ENCODE assay signal across 13 cellular contexts in the genomic region with DNA sequence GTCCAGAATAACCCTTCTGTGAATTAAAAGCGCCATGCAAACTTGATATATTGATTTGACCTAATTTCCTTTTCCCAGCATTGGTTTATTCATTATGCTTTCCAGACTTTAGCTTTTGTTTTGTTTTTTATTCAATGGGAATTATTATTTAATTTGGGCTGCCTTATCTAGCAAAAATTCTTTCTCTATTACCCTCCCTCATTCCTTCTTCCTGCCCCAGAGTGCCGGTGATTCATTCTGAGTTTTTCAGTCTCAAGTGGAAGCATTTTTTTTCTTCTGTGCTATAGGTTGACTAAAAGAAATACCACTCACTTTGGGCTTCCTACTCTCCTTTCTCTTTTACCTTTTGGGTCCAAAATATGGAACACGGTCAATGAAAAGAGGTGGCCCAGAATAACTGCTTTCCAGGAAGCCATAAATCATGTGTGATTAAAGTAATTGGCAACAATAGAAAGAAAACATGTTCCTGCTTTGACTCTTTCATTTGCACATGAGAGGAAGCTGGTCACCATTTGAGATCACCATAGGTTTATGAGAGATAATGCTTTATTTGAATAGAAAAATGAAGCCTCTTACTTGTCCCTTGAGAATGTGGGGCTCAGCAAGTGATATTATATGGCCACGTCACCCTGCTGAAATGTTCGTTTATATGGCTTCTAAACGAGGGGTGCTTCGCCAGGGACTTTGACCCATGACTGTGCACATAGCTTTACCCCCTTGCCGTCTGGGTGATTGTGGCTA.
DNase-seq lines count a peak whose midpoint lies in the region; ATAC-seq lines count a peak whose summit lies in the region.
"Had no signal": no experiment of that assay in that cellular context is flagged by ENCODE, and none has a peak within 500 bp of the region (broad histone marks: within the 10 kb centered on the region; RNA-seq: fewer than 3 reads in every experiment).

No MANE protein-coding gene starts in this region.

- H3K27ac Mint-ChIP-seq in activated T-cell treated with anti-CD3 and anti-CD28 coated beads, Interleukin-2, amount 50 U/mL, for 24 hours, result no peak overlapping the region
- H3K27ac Mint-ChIP-seq: activated naive CD4-positive, alpha-beta T cell treated with anti-CD3 and anti-CD28 coated beads, Interleukin-2, amount 50 U/mL, for 72 hours; B cell had no signal

- H3K4me3 Mint-ChIP-seq in activated T-cell treated with anti-CD3 and anti-CD28 coated beads, Interleukin-2, amount 50 U/mL, for 24 hours, result no peak overlapping the region
- H3K4me3 Mint-ChIP-seq: B cell had no signal

- peaks cover 15% of the 10 kb centered on the region for H3K4me1 ChIP-seq in Karpas-422 (ENCODE audit: low read length)

- no peak overlapping the region for H3K4me3 ChIP-seq in Karpas-422 (ENCODE audit: low read length)
- H3K4me3 ChIP-seq: stomach had no signal

- no peaks in the 10 kb centered on the region for H3K27me3 ChIP-seq in Karpas-422 (ENCODE audit: low read length)
- H3K27me3 ChIP-seq: stomach had no signal

- H3K36me3 ChIP-seq in Karpas-422 (ENCODE audit: insufficient read depth, low read length), result no peaks in the 10 kb centered on the region
- H3K36me3 ChIP-seq: stomach had no signal

- H3K4me2 ChIP-seq in Karpas-422 (ENCODE audit: low read depth, low read length, poor library complexity, severe bottlenecking), result peak overlapping the region; percentile 18

- H2AFZ ChIP-seq in Karpas-422 (ENCODE audit: low read length), result no peak overlapping the region

- no peaks in the 10 kb centered on the region for H3K9me3 Mint-ChIP-seq in activated T-cell treated with anti-CD3 and anti-CD28 coated beads, Interleukin-2, amount 50 U/mL, for 24 hours
- H3K9me3 Mint-ChIP-seq: activated naive CD4-positive, alpha-beta T cell treated with anti-CD3 and anti-CD28 coated beads, Interleukin-2, amount 50 U/mL, for 72 hours had no signal

- ATAC-seq in GM18867 (IDR thresholded peaks at IDR 0.05; ENCODE audit: unreplicated experiment), result no peak
- no peak for ATAC-seq in GM19351 (IDR thresholded peaks at IDR 0.05; ENCODE audit: unreplicated experiment)
- ATAC-seq: activated naive CD4-positive, alpha-beta T cell treated with anti-CD3 and anti-CD28 coated beads, Interleukin-2, amount 50 U/mL, for 72 hours had no signal

- no peaks in the 10 kb centered on the region for H3K9me3 ChIP-seq in Karpas-422 (ENCODE audit: low read length)
- H3K9me3 ChIP-seq: stomach had no signal

- H4K20me1 ChIP-seq in Karpas-422 (ENCODE audit: insufficient read depth, low read depth, low read length), result no peaks in the 10 kb centered on the region

- H3K4me1 Mint-ChIP-seq in activated T-cell treated with anti-CD3 and anti-CD28 coated beads, Interleukin-2, amount 50 U/mL, for 24 hours (ENCODE audit: low read depth), result no peaks in the 10 kb centered on the region
- H3K4me1 Mint-ChIP-seq: B cell had no signal

- no peak overlapping the region for H3K27ac ChIP-seq in Karpas-422 (ENCODE audit: low read length)
- H3K27ac ChIP-seq: stomach had no signal

- in situ Hi-C loops in ACHN (cut with HindIII; ENCODE audit: low pct_ligation_motif_present, low pct_unique_long_range_greater_than_20kb, low sequenced_read_pairs), result no loop called here

- no peak overlapping the region for H3K9ac ChIP-seq in Karpas-422 (ENCODE audit: low read length)

- H3K27me3 Mint-ChIP-seq in activated T-cell treated with anti-CD3 and anti-CD28 coated beads, Interleukin-2, amount 50 U/mL, for 24 hours, result peaks cover 5% of the 10 kb centered on the region
- H3K27me3 Mint-ChIP-seq: B cell had no signal

- H3K36me3 Mint-ChIP-seq in activated T-cell treated with anti-CD3 and anti-CD28 coated beads, Interleukin-2, amount 50 U/mL, for 24 hours (ENCODE audit: low read depth), result no peaks in the 10 kb centered on the region
- H3K36me3 Mint-ChIP-seq: activated naive CD4-positive, alpha-beta T cell treated with anti-CD3 and anti-CD28 coated beads, Interleukin-2, amount 50 U/mL, for 72 hours had no signal

- H3K9me2 ChIP-seq in Karpas-422 (replicated peaks; ENCODE audit: insufficient read depth, low read length), result no peaks in the 10 kb centered on the region

- H3K79me2 ChIP-seq in Karpas-422 (ENCODE audit: low read length), result no peaks in the 10 kb centered on the region

- DNase-seq in ACHN (peak; percentile 25), Karpas-422 (peak; percentile 43), amniotic stem cell (lab: John Stamatoyannopoulos, UW) (peak; percentile 44), kidney tubule cell (ENCODE audit: low spot score) (peak; percentile 16), germinal center (ENCODE audit: low spot score) (no peak)
- no peak for DNase-seq in activated T-cell treated with anti-CD3 and anti-CD28 coated beads, Interleukin-2, amount 50 U/mL, for 24 hours
- DNase-seq: GOT3, NCI-H510A, stomach had no signal

Comparison
In these comparisons a context has a peak if more than half of its experiments do, and no peak if none do; other contexts are left out.
1. DNase-seq: peak in ACHN (single experiment), Karpas-422 (single experiment), amniotic stem cell (single experiment) and kidney tubule cell (single experiment); none in activated T-cell treated with anti-CD3 and anti-CD28 coated beads, Interleukin-2, amount 50 U/mL, for 24 hours (single experiment) and germinal center (single experiment).